In the genomic region with DNA sequence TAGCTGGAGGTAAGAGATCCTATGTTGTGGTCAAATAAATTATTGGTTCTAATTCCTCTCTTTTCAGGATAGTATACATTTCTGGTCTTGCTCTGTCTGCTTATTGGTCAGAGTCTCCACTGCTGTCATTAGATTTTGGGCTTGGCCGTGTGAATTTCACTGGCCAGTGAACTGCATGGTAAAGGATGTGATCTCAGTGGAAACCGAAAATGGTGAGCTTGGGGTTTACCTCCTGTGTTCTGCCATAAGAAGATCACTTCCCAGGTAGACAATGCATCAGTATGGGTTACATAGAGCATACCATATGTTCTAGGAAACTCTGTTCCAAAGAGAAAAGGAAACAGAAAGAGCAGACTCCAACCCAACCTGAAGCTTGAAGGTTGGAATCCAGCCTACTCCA, we compare ENCODE assay signal across 31 cellular contexts.
"Had no signal": no experiment of that assay in that cellular context is flagged by ENCODE, and none has a peak within 500 bp of the region (broad histone marks: within the 10 kb centered on the region; RNA-seq: fewer than 3 reads in every experiment).

No MANE protein-coding gene starts in this region.

- H3K27me3 ChIP-seq: brain microvascular endothelial cell, dorsolateral prefrontal cortex, gastrocnemius medialis, hepatocyte, pancreas, sigmoid colon, upper lobe of left lung had no signal

- H3K27ac ChIP-seq: brain microvascular endothelial cell, coronary artery, dorsolateral prefrontal cortex, gastrocnemius medialis, hepatocyte, pancreas, prostate gland, sigmoid colon, upper lobe of left lung had no signal

- H3K9me3 ChIP-seq: gastrocnemius medialis, pancreas, prostate gland, sigmoid colon, upper lobe of left lung had no signal

- H3K79me2 ChIP-seq: hepatocyte had no signal

- H3K4me2 ChIP-seq: hepatocyte had no signal

- DNase-seq: activated CD4-positive, alpha-beta memory T cell treated with anti-CD3 and anti-CD28 coated beads, Interleukin-2, amount 10 ng/mL, durations not matched to agents 7 days and 5 days; activated CD4-positive, alpha-beta T cell treated with anti-CD3 and anti-CD28 coated beads for 1 hour; activated CD4-positive, alpha-beta T cell treated with anti-CD3 and anti-CD28 coated beads, Interleukin-2, amount 10 ng/mL, durations not matched to agents 7 days and 5 days; activated CD8-positive, alpha-beta memory T cell treated with anti-CD3 and anti-CD28 coated beads, Interleukin-2, amount 50 U/mL, for 48 hours; activated gamma-delta T cell; activated naive CD4-positive, alpha-beta T cell treated with anti-CD3 and anti-CD28 coated beads, Interleukin-2, amount 10 ng/mL, durations not matched to agents 7 days and 5 days; activated T-cell treated with anti-CD3 and anti-CD28 coated beads, Interleukin-2, amount 50 U/mL, for 24 hours; amniotic stem cell; brain microvascular endothelial cell; dorsolateral prefrontal cortex; effector memory CD4-positive, alpha-beta T cell; gastrocnemius medialis; islet precursor cell; left cardiac atrium; naive thymus-derived CD4-positive, alpha-beta T cell; nucleus accumbens; pancreas; retina; sigmoid colon; small intestine; stimulated activated CD4-positive, alpha-beta T cell treated with anti-CD3 and anti-CD28 coated beads, Interleukin-4, amount 100 ng/mL, for 4 hours; stimulated activated CD8-positive, alpha-beta memory T cell treated with anti-CD3 and anti-CD28 coated beads, Interleukin-4, amount 100 ng/mL, for 48 hours; stimulated activated naive CD8-positive, alpha-beta T cell treated with anti-CD3 and anti-CD28 coated beads, Interleukin-15, amount 100 ng/mL, for 72 hours; substantia nigra; upper lobe of left lung had no signal

- H2AFZ ChIP-seq: hepatocyte had no signal

- ATAC-seq: gastrocnemius medialis; left cardiac atrium; naive thymus-derived CD4-positive, alpha-beta T cell; pancreas; stimulated activated memory B cell treated with anti-CD40 and anti-IgM and Interleukin-4, amounts not matched to agents 10 μg/mL and 1 μg/mL and 100 μg/mL, for 72 hours; stimulated activated naive CD8-positive, alpha-beta T cell treated with anti-CD3 and anti-CD28 coated beads, Interleukin-15, amount 100 ng/mL, for 72 hours; WTC11 had no signal

- H3K36me3 ChIP-seq: brain microvascular endothelial cell, gastrocnemius medialis, pancreas, prostate gland, sigmoid colon, upper lobe of left lung had no signal

- FAIRE-seq: astrocyte, pancreas, small intestine had no signal

- H3K4me1 ChIP-seq: gastrocnemius medialis, pancreas, prostate gland, sigmoid colon, upper lobe of left lung had no signal

- H3K4me3 ChIP-seq: coronary artery, dorsolateral prefrontal cortex, gastrocnemius medialis, hepatocyte, pancreas, prostate gland, sigmoid colon, upper lobe of left lung had no signal
